9 cellular contexts compared by ENCODE assay signal in the genomic region with DNA sequence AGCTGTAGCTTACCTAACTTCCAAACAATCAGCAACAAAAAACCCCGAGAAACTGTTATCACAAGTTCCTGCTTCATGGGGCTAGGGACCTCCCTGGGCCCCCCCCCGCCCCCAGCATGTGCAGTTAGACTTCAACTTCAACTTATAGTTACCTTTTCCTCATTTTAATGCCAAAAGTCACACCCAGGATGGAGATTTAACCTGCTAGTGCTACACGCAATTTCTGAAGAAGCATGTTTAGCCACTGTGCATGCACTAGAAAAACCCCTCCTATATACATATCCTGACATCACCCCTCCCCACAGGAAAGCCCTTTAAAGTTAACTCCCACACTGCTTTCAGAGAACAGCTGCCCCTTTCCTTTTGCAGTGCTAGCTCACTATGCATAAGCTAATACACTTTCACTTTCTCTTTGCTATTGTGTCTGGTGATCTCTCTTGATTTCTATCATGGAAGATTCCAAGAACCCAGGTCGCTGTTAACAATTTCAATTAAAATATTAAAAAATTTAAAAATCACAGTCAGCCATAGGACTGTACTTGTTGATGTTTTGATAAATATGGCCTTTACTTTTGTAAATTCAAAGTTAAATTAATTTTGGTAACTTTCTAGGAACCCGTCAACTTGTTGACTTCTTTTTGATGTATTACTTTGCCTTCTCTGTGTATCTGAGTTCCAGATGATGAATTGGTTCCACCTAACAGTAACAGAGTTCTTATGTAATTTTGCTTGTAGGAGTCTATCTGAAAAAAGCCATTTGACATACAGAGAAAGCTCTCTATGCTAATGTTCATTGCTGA.
A peak's percentile ranks its signal among the peaks of the same experiment; 100 is the strongest.
DNase-seq lines count a peak whose midpoint lies in the region; ATAC-seq, FAIRE-seq and TF ChIP-seq lines count a peak whose summit lies in the region.
"Had no signal": no experiment of that assay in that cellular context is flagged by ENCODE, and none has a peak within 500 bp of the region (broad histone marks: within the 10 kb centered on the region; RNA-seq: fewer than 3 reads in every experiment).

No MANE protein-coding gene starts in this region.

- DNase-seq in SIG-M5 treated with dmso at 0.1 percent for 504 hours (lab: John Stamatoyannopoulos, UW; ENCODE audit: unreplicated experiment) (peak; percentile 49), SIG-M5 (lab: John Stamatoyannopoulos, UW) (no peak), RWPE2 (ENCODE audit: low spot score) (no peak), GM12878 (ENCODE audit: low read depth, low spot score) (peak; percentile 83), memory B cell (ENCODE audit: low spot score in 2 of 2) (peak; percentile 42 to 45), suprapubic skin (ENCODE audit: low spot score in 2 of 2) (no peak), COR-L47 (lab: John Stamatoyannopoulos, UW) (no peak)

- SMC1A ChIA-PET in GM12878 (lab: Charles Lee; ENCODE audit: uncharacterized antibody, unreplicated experiment), result interaction anchor here (0.6 to 3.1 kb wide), 15 partner anchors 9 to 442 kb away, joined by 3 to 27 read pairs (median 4); no protein-coding TSS in a partner anchor

- H3K9me3 ChIP-seq in RWPE2 (ENCODE audit: severe bottlenecking) (no peaks in the 10 kb centered on the region), GM12878 (replicated peaks; ENCODE audit: control insufficient read depth, insufficient read depth, low read length) (no peaks in the 10 kb centered on the region), suprapubic skin (no peaks in the 10 kb centered on the region)

- TF ChIP-seq CTCF in RWPE2 (IDR thresholded peaks at IDR 0.05; ENCODE audit: poor library complexity, severe bottlenecking) (no peak), GM12878 (IDR thresholded peaks at IDR 0.05 in 2 of 3, conservative IDR thresholded peaks at IDR 0.05 in 1 of 3; ENCODE audit: control insufficient read depth in 2 of 3, extremely low read depth in 1 of 3, insufficient read depth in 1 of 3, low read depth in 3 of 3, low read length in 3 of 3) (no peak), suprapubic skin (IDR thresholded peaks at IDR 0.05) (no peak)

- under 1% methylated on average over 5 of the region's 5 CpGs for WGBS in GM12878 (ENCODE audit: insufficient coverage, insufficient replicate concordance, low lambda C conversion rate, missing lambda C conversion rate)
- 43% methylated on average over 5 of the region's 5 CpGs for WGBS in suprapubic skin

- H3K4me3 ChIP-seq in RWPE2 (ENCODE audit: severe bottlenecking) (no peak overlapping the region), GM12878 (no peak overlapping the region), suprapubic skin (peak overlapping the region; percentile 10)

- H3K4me1 Mint-ChIP-seq in memory B cell, result peaks cover 26% of the 10 kb centered on the region

- H3K27ac ChIP-seq in RWPE2 (ENCODE audit: poor library complexity, severe bottlenecking) (peak overlapping the region; percentile 36), GM12878 (ENCODE audit: control insufficient read depth, insufficient read depth) (peak overlapping the region; percentile 49), suprapubic skin (no peak overlapping the region)
- H3K27ac ChIP-seq: C4-2B had no signal

- H3K9ac ChIP-seq in GM12878 (ENCODE audit: control insufficient read depth, insufficient read depth, low read length), result no peak overlapping the region

- H3K27me3 ChIP-seq in RWPE2 (ENCODE audit: insufficient read depth, poor library complexity, severe bottlenecking) (no peaks in the 10 kb centered on the region), GM12878 (replicated peaks in 1 of 2; ENCODE audit: control insufficient read depth in 2 of 2, insufficient read depth in 2 of 2, low read length in 1 of 2) (no peaks in the 10 kb centered on the region), suprapubic skin (no peaks in the 10 kb centered on the region)

- H3K27me3 Mint-ChIP-seq in memory B cell, result no peaks in the 10 kb centered on the region

- H2AFZ ChIP-seq in GM12878 (ENCODE audit: control insufficient read depth, low read depth, low read length), result no peak overlapping the region

- RAD21 ChIA-PET in GM12878 (lab: Charles Lee; ENCODE audit: unreplicated experiment), result interaction anchor here (0.5 to 2.2 kb wide), 12 partner anchors 8 to 319 kb away, joined by 3 to 26 read pairs (median 6); partner anchors contain the start of genes ACAD9 and RAB7A

- TF ChIP-seq RAD21 in GM12878 (IDR thresholded peaks at IDR 0.05; ENCODE audit: insufficient read depth, low read depth, low read length), result no peak

- ATAC-seq in HG03045 (IDR thresholded peaks at IDR 0.05; ENCODE audit: unreplicated experiment) (peak; percentile 74), RWPE2 (ENCODE audit: low read depth) (peak; percentile 55), GM12878 (peak; percentile 97), memory B cell (ENCODE audit: low read depth) (peak; percentile 95)

- H4K20me1 ChIP-seq in GM12878 (ENCODE audit: control insufficient read depth, insufficient read depth), result no peaks in the 10 kb centered on the region

- H3K79me2 ChIP-seq in GM12878 (ENCODE audit: control insufficient read depth, insufficient read depth, low read length), result peaks cover 15% of the 10 kb centered on the region

- H3K36me3 ChIP-seq in RWPE2 (ENCODE audit: low read depth) (peaks cover 63% of the 10 kb centered on the region), GM12878 (ENCODE audit: control insufficient read depth in 2 of 2, insufficient read depth in 2 of 2, low read length in 1 of 2) (peaks cover 4 to 17% of the 10 kb centered on the region in 2 experiments), suprapubic skin (peaks cover 47% of the 10 kb centered on the region)

- peak overlapping the region; percentile 88 for H3K27ac Mint-ChIP-seq in memory B cell

- BruUV-seq in GM12878 (replicated peaks; lab: Mats Ljungman, UMichigan), result no TSS peak

- peak overlapping the region; percentile 73 for H3K4me3 Mint-ChIP-seq in memory B cell

- TF ChIP-seq EP300 in GM12878 (IDR thresholded peaks at IDR 0.05; ENCODE audit: borderline replicate concordance in 1 of 2, control insufficient read depth in 1 of 2, low read depth in 2 of 2, low read length in 2 of 2) (peak; percentile 12 to 55; a peak in 3 of 4 replicates), suprapubic skin (IDR thresholded peaks at IDR 0.05) (no peak)

- H3K9me3 Mint-ChIP-seq in memory B cell, result no peaks in the 10 kb centered on the region

- CTCF ChIA-PET in GM12878 (lab: Yijun Ruan, JAX), result interaction anchor here (0.7 to 5.7 kb wide), 9 partner anchors 9 to 212 kb away, joined by 3 to 42 read pairs (median 4); no protein-coding TSS in a partner anchor

- peak overlapping the region; percentile 56 for H3K4me2 ChIP-seq in GM12878 (ENCODE audit: control insufficient read depth, insufficient read depth)

- POLR2A ChIA-PET in GM12878 (lab: Charles Lee), result interaction anchor here (0.6 to 1.8 kb wide), 8 partner anchors 13 to 187 kb away, joined by 3 to 11 read pairs (median 4); partner anchors contain the start of genes RAB7A and RPN1

- intact Hi-C loops in GM12878 (cut with micrococcal nuclease; ENCODE audit: unreplicated experiment), result loop anchor here (2.0 kb wide), 2 partner anchors 77 to 123 kb away; partner anchors contain the start of gene RAB7A

- in situ Hi-C loops in GM12878 (cut with MboI), result no loop called here

- peaks cover 28% of the 10 kb centered on the region for H3K4me1 ChIP-seq in RWPE2 (ENCODE audit: insufficient read depth, poor library complexity, severe bottlenecking)
- peaks cover 33% of the 10 kb centered on the region for H3K4me1 ChIP-seq in GM12878 (ENCODE audit: control insufficient read depth, insufficient read depth, low read length)
- H3K4me1 ChIP-seq in suprapubic skin, result peaks cover 56% of the 10 kb centered on the region

- H3K36me3 Mint-ChIP-seq in memory B cell, result peaks cover 33% of the 10 kb centered on the region

- FAIRE-seq in GM12878 (lab: Jason Lieb, UNC), result peak; percentile 38

- TF ChIP-seq POLR2A in GM12878 (IDR thresholded peaks at IDR 0.05; ENCODE audit: low read depth, low read length), result no peak
- no peak for TF ChIP-seq POLR2A in suprapubic skin (IDR thresholded peaks at IDR 0.05)

TF ChIP-seq in GM12878, 131 proteins besides CTCF, POLR2A, EP300 and RAD21 (continues in another document):
- TF ChIP-seq ZZZ3 (IDR thresholded peaks at IDR 0.05; ENCODE audit: control insufficient read depth, insufficient read length, low read depth), result no peak
- TF ChIP-seq STAT3 (IDR thresholded peaks at IDR 0.05; ENCODE audit: low read depth, low read length), result peak; percentile 80; the same call in 1 of the 2 replicates
- TF ChIP-seq, protein P1, sequence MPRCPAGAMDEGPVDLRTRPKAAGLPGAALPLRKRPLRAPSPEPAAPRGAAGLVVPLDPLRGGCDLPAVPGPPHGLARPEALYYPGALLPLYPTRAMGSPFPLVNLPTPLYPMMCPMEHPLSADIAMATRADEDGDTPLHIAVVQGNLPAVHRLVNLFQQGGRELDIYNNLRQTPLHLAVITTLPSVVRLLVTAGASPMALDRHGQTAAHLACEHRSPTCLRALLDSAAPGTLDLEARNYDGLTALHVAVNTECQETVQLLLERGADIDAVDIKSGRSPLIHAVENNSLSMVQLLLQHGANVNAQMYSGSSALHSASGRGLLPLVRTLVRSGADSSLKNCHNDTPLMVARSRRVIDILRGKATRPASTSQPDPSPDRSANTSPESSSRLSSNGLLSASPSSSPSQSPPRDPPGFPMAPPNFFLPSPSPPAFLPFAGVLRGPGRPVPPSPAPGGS (IDR thresholded peaks at IDR 0.05; ENCODE audit: borderline replicate concordance, insufficient read depth, low read depth, low read length, poor library complexity, severe bottlenecking), result no peak
- TF ChIP-seq CHD2 (IDR thresholded peaks at IDR 0.05; ENCODE audit: borderline replicate concordance, low read depth, low read length), result no peak

Comparison
In these comparisons a context has a peak if more than half of its experiments do, and no peak if none do; other contexts are left out.
1. DNase-seq: peak in SIG-M5 treated with dmso at 0.1 percent for 504 hours (single experiment), GM12878 (single experiment) and memory B cell (2 of 2); none in SIG-M5 (single experiment), RWPE2 (single experiment), suprapubic skin (0 of 2) and COR-L47 (single experiment).
2. Peak in every context shown above with its lines, with median percentiles within 50 percentile points of each other: ATAC-seq.